In genomic region chr4:185210102-185210981, GRCh38 we compare ENCODE assay signal across 8 cellular contexts. TPM values are rescaled to one million over a fixed set of nuclear protein-coding genes. Genes with fewer than 3 reads are reported as not detected.
DNase-seq lines count a peak whose midpoint lies in the region; ATAC-seq and TF ChIP-seq lines count a peak whose summit lies in the region.

No MANE protein-coding gene starts in this region.

- intact Hi-C loops in OCI-LY7 (cut with micrococcal nuclease; ENCODE audit: unreplicated experiment) (loop anchor here (1.0 to 5.0 kb wide), 2 partner anchors 95 to 377 kb away; no protein-coding TSS in a partner anchor), transverse colon (cut with DNase I; ENCODE audit: low total_unique reads) (loop anchor here (10.0 kb wide), 1 partner anchor 134 kb away; no protein-coding TSS in a partner anchor)

- WGBS in transverse colon (ENCODE audit: low coverage in 1 of 2), 2 donors: 1% methylated on average over 58 of the region's 84 CpGs; no CpG with 5 or more reads in 1 of the 2 donors

- H3K9me3 Mint-ChIP-seq in neural crest cell: no peaks in the 10 kb centered on the region

- H3K27me3 ChIP-seq in transverse colon: no peaks in the 10 kb centered on the region

- DNase-seq in NCI-H146 (lab: John Stamatoyannopoulos, UW): peak; percentile 55
- DNase-seq in NCI-H146 treated with DMSO at 0.1 percent for 48 hours (lab: John Stamatoyannopoulos, UW; ENCODE audit: unreplicated experiment): no peak
- peak; percentile 68 for DNase-seq in OCI-LY7 (ENCODE audit: low spot score)
- peak; percentile 7 for DNase-seq in activated gamma-delta T cell treated with anti-CD3 and anti-CD28 coated beads, Interleukin-2, amount 50 U/mL, for 16 hours (ENCODE audit: low read depth)
- DNase-seq in foreskin fibroblast: peak in 1 of 2 donors; percentile 78
- DNase-seq in neural crest cell (ENCODE audit: low read depth, low spot score): peak; percentile 36
- DNase-seq in transverse colon: peak; percentile 51

- H3K9me2 ChIP-seq in OCI-LY7 (ENCODE audit: insufficient read depth, low read length): no peaks in the 10 kb centered on the region

- H3K36me3 Mint-ChIP-seq in neural crest cell (ENCODE audit: low read depth): no peaks in the 10 kb centered on the region

- H3K27ac ChIP-seq in OCI-LY7 (ENCODE audit: low read depth, low read length, poor library complexity, severe bottlenecking): peak overlapping the region; percentile 80
- H3K27ac ChIP-seq in transverse colon: peak overlapping the region; percentile 88 to 95 (median 94)

- no peak for TF ChIP-seq EP300 in transverse colon (IDR thresholded peaks at IDR 0.05; ENCODE audit: low read depth)

- CTCF ChIA-PET in OCI-LY7 (lab: Charles Lee; ENCODE audit: unreplicated experiment): no interaction called here

- H3K4me1 Mint-ChIP-seq in neural crest cell: peaks cover 22% of the 10 kb centered on the region

- TF ChIP-seq POLR2A in transverse colon (IDR thresholded peaks at IDR 0.05): peak; percentile 44

- peak overlapping the region; percentile 93 for H3K4me3 Mint-ChIP-seq in neural crest cell

- no peaks in the 10 kb centered on the region for H4K20me1 ChIP-seq in OCI-LY7 (ENCODE audit: insufficient read depth, low read length)

- in situ Hi-C loops in transverse colon (cut with MboI; ENCODE audit: low pct_ligation_motif_present in 1 of 4, low pct_unique_long_range_greater_than_20kb in 1 of 4, low sequenced_read_pairs in 3 of 4): loop anchor here in 1 of 4 donors (10.0 kb wide), 1 partner anchor 184 kb away; the partner anchor contains the start of genes ANKRD37 and LRP2BP

- TF ChIP-seq CTCF in OCI-LY7 (conservative IDR thresholded peaks at IDR 0.05; ENCODE audit: low read length) (no peak), foreskin fibroblast (IDR thresholded peaks at IDR 0.05; ENCODE audit: low read depth, low read length) (no peak), neural crest cell (conservative IDR thresholded peaks at IDR 0.05) (no peak), transverse colon (IDR thresholded peaks at IDR 0.05) (no peak)

- peaks cover 56% of the 10 kb centered on the region for H3K4me1 ChIP-seq in OCI-LY7 (ENCODE audit: insufficient read depth, low read length, poor library complexity, severe bottlenecking)
- peaks cover 0 to 24% (median 19%) of the 10 kb centered on the region in 4 donors for H3K4me1 ChIP-seq in transverse colon

- ATAC-seq in HG02678 (IDR thresholded peaks at IDR 0.05; ENCODE audit: unreplicated experiment): peak; percentile 11

- H3K79me2 ChIP-seq in OCI-LY7 (ENCODE audit: insufficient read depth, low read depth, low read length): peaks cover 50% of the 10 kb centered on the region

- H3K27me3 Mint-ChIP-seq in neural crest cell (ENCODE audit: low read depth): peaks cover 15% of the 10 kb centered on the region

- peak overlapping the region; percentile 61 for H2AFZ ChIP-seq in OCI-LY7 (ENCODE audit: low read length)

- no TSS peak for BruUV-seq in OCI-LY7 (replicated peaks; lab: Mats Ljungman, UMichigan)

- peak overlapping the region; percentile 96 for H3K27ac Mint-ChIP-seq in neural crest cell (ENCODE audit: unreplicated experiment)

- POLR2A ChIA-PET in OCI-LY7 (lab: Charles Lee): interaction anchor here (0.6 to 1.7 kb wide), 5 partner anchors 35 to 270 kb away, joined by 3 to 5 read pairs (median 3); partner anchors contain the start of gene SLC25A4

- H3K4me2 ChIP-seq in OCI-LY7 (ENCODE audit: low read length): peak overlapping the region; percentile 80

- no peaks in the 10 kb centered on the region for H3K9me3 ChIP-seq in OCI-LY7 (ENCODE audit: low read length)
- no peaks in the 10 kb centered on the region for H3K9me3 ChIP-seq in transverse colon

- H3K4me3 ChIP-seq in OCI-LY7 (ENCODE audit: low read depth, low read length, poor library complexity, severe bottlenecking) (peak overlapping the region; percentile 81), foreskin fibroblast (ENCODE audit: low read depth in 1 of 2, low read length in 2 of 2) (peak overlapping the region; percentile 71 to 90), transverse colon (peak overlapping the region; percentile 63 to 89 (median 76))

- peaks cover 3% of the 10 kb centered on the region; the same call in 1 of the 2 replicates for H3K36me3 ChIP-seq in OCI-LY7 (ENCODE audit: insufficient read depth, low read length)
- H3K36me3 ChIP-seq in transverse colon: no peaks in the 10 kb centered on the region

RNA-seq across cellular contexts. Expression of gene SNX25, which starts 0.9 kb away (rescaled TPM):
- 33.7 and 35.5 TPM in 2 replicates for total RNA-seq in OCI-LY7 (2014; rRNA removed; shearing (Covaris generic))
- total RNA-seq in OCI-LY7 (2022) (49.4 and 55.6 TPM in 2 replicates), neural crest cell (9.7 and 14.3 TPM in 2 replicates), transverse colon (10 to 100 TPM; 17.1 to 68.5 (median 19.5) TPM)

RNA-seq across cellular contexts. Expression of gene CFAP97, which starts 6.5 kb away (rescaled TPM):
- total RNA-seq in OCI-LY7 (2014; rRNA removed; shearing (Covaris generic)): 20.4 and 22.7 TPM in 2 replicates
- total RNA-seq in OCI-LY7 (2022): 54.0 and 57.3 TPM in 2 replicates
- 34.6 and 38.5 TPM in 2 replicates for total RNA-seq in neural crest cell
- 10 to 100 TPM in 2 of 4 donors, 1 to 10 TPM in 2; 4.6 to 17.1 (median 9.3) TPM for total RNA-seq in transverse colon
